In genomic region chr22:37496651-37497599, GRCh38 we compare ENCODE assay signal across 12 cellular contexts. TPM values are rescaled to one million over a fixed set of nuclear protein-coding genes. Genes with fewer than 3 reads are reported as not detected.
DNase-seq lines count a peak whose midpoint lies in the region; ATAC-seq, FAIRE-seq and TF ChIP-seq lines count a peak whose summit lies in the region.
"Had no signal": no experiment of that assay in that cellular context is flagged by ENCODE, and none has a peak within 500 bp of the region (broad histone marks: within the 10 kb centered on the region; RNA-seq: fewer than 3 reads in every experiment).

No MANE protein-coding gene starts in this region.

- FAIRE-seq in bronchial epithelial cell (lab: Jason Lieb, UNC): peak; percentile 86

- H3K4me1 Mint-ChIP-seq in type B pancreatic cell (ENCODE audit: unreplicated experiment): peaks cover 34% of the 10 kb centered on the region

- peak overlapping the region; percentile 96 for H2BK120ac ChIP-seq in IMR-90 (ENCODE audit: low read depth, low read length)

- peak overlapping the region; percentile 86 for H4K91ac ChIP-seq in IMR-90 (ENCODE audit: insufficient read depth, low read depth, low read length)

- H3K4me2 ChIP-seq in IMR-90 (ENCODE audit: low read depth, low read length): peak overlapping the region; percentile 58

- CTCF ChIA-PET in IMR-90 (lab: Yijun Ruan, JAX): no interaction called here

- TF ChIP-seq RAD21 in IMR-90 (IDR thresholded peaks at IDR 0.05; ENCODE audit: low read length): no peak

- WGBS in IMR-90 (ENCODE audit: extremely low coverage in 2 of 2, insufficient read length in 1 of 2), 2 experiments: 72% methylated on average over 7 of the region's 23 CpGs; no CpG with 5 or more reads in 1 of the 2 experiments

- peak overlapping the region; percentile 60 for H3K27ac ChIP-seq in IMR-90 (ENCODE audit: insufficient read depth, low read length)
- H3K27ac ChIP-seq: skin epidermis had no signal

- peak overlapping the region; percentile 49; the same call in 1 of the 3 replicates for H2BK15ac ChIP-seq in IMR-90 (ENCODE audit: low read depth, low read length)

- H2AFZ ChIP-seq in IMR-90 (replicated peaks; ENCODE audit: low read length, poor library complexity): peak overlapping the region; percentile 82

- DNase-seq in AG09309 (ENCODE audit: low read depth) (peak; percentile 64), IMR-90 (peak; percentile 93), bronchial epithelial cell (ENCODE audit: low read depth) (peak; percentile 79), kidney epithelial cell (ENCODE audit: low read depth) (peak; percentile 92), NCI-H146 treated with DMSO at 0.1 percent for 48 hours (lab: John Stamatoyannopoulos, UW; ENCODE audit: unreplicated experiment) (no peak), mucosa of descending colon (no peak), type B pancreatic cell (ENCODE audit: extremely low spot score, unreplicated experiment) (no peak)
- DNase-seq: Calu3; effector CD8-positive, alpha-beta T cell had no signal

- no peak for TF ChIP-seq CTCF in AG09309 (IDR thresholded peaks at IDR 0.05; ENCODE audit: control insufficient read depth, insufficient read depth, low read depth, low read length, missing control alignments)
- TF ChIP-seq CTCF in IMR-90 (conservative IDR thresholded peaks at IDR 0.05; ENCODE audit: low read depth, low read length): no peak
- no peak for TF ChIP-seq CTCF in bronchial epithelial cell (IDR thresholded peaks at IDR 0.05; ENCODE audit: insufficient read depth, low read length, severe bottlenecking)
- no peak for TF ChIP-seq CTCF in kidney epithelial cell (IDR thresholded peaks at IDR 0.05; ENCODE audit: insufficient read depth, low read length, poor library complexity, severe bottlenecking)
- no peak for TF ChIP-seq CTCF in mucosa of descending colon (IDR thresholded peaks at IDR 0.05)
- TF ChIP-seq CTCF in type B pancreatic cell (conservative IDR thresholded peaks at IDR 0.05): no peak

- H3K27ac Mint-ChIP-seq in type B pancreatic cell: no peak overlapping the region
- H3K27ac Mint-ChIP-seq: activated T-helper 2 cell treated with anti-CD3 and anti-CD28 coated beads, Interferon-gamma antibody, Interleukin-2, Interleukin-4, amounts not matched to agents 10 μg/mL and 5 μg/mL and 100 μg/mL, durations not matched to agents 14 hours and 24 hours and 36 hours had no signal

- no peak overlapping the region for H3K4me3 Mint-ChIP-seq in type B pancreatic cell

- H3K36me3 ChIP-seq in IMR-90 (ENCODE audit: control insufficient read depth, insufficient read depth, low read length): peaks cover 4% of the 10 kb centered on the region; the same call in 1 of the 2 replicates
- peaks cover 29% of the 10 kb centered on the region for H3K36me3 ChIP-seq in bronchial epithelial cell (ENCODE audit: control insufficient read depth, insufficient read depth, low read length)
- H3K36me3 ChIP-seq in kidney epithelial cell (ENCODE audit: control insufficient read depth, insufficient read depth, low read length): peaks cover 3% of the 10 kb centered on the region
- no peaks in the 10 kb centered on the region for H3K36me3 ChIP-seq in mucosa of descending colon (ENCODE audit: low read depth)

- H3K9me3 ChIP-seq in IMR-90 (ENCODE audit: control insufficient read depth, insufficient read depth, low read length): no peaks in the 10 kb centered on the region
- no peaks in the 10 kb centered on the region for H3K9me3 ChIP-seq in mucosa of descending colon

- H3K9me3 Mint-ChIP-seq in type B pancreatic cell: no peaks in the 10 kb centered on the region
- H3K9me3 Mint-ChIP-seq: activated T-helper 2 cell treated with anti-CD3 and anti-CD28 coated beads, Interferon-gamma antibody, Interleukin-2, Interleukin-4, amounts not matched to agents 10 μg/mL and 5 μg/mL and 100 μg/mL, durations not matched to agents 14 hours and 24 hours and 36 hours had no signal

- TF ChIP-seq POLR2A in IMR-90 (IDR thresholded peaks at IDR 0.05; ENCODE audit: low read depth, low read length): no peak

- peak overlapping the region; percentile 98 for H2AK5ac ChIP-seq in IMR-90 (ENCODE audit: low read depth, low read length)

- H2BK5ac ChIP-seq in IMR-90 (ENCODE audit: low read depth, low read length, poor library complexity, severe bottlenecking): peak overlapping the region; percentile 74

- in situ Hi-C loops in IMR-90 (cut with MboI; ENCODE audit: low sequenced_read_pairs): no loop called here

- H3K14ac ChIP-seq in IMR-90 (replicated peaks; ENCODE audit: low read depth, low read length): peak overlapping the region; percentile 75

- H4K8ac ChIP-seq in IMR-90 (ENCODE audit: low read depth in 2 of 2, low read length in 2 of 2): peak overlapping the region; percentile 49 to 76

- intact Hi-C loops in IMR-90 (cut with micrococcal nuclease) (no loop called here), mucosa of descending colon (cut with DNase I, micrococcal nuclease) (no loop called here)

- peak overlapping the region; percentile 5 for H3K18ac ChIP-seq in IMR-90 (ENCODE audit: low read depth, low read length)

- H3K79me1 ChIP-seq in IMR-90 (ENCODE audit: low read depth in 1 of 2, low read length in 2 of 2): peaks cover 0 to 19% of the 10 kb centered on the region in 2 experiments; a peak in 2 of 4 replicates

- H3K4me3 ChIP-seq in AG09309 (ENCODE audit: control insufficient read depth, low read depth, low read length) (no peak overlapping the region), IMR-90 (ENCODE audit: insufficient read depth, low read depth, low read length) (no peak overlapping the region), bronchial epithelial cell (ENCODE audit: low read depth, low read length) (no peak overlapping the region), kidney epithelial cell (ENCODE audit: low read depth, low read length) (no peak overlapping the region), mucosa of descending colon (no peak overlapping the region)
- H3K4me3 ChIP-seq: skin epidermis had no signal

- H3K9ac ChIP-seq in IMR-90 (ENCODE audit: low read depth, low read length): no peak overlapping the region; the same call in 1 of the 2 replicates

- H4K20me1 ChIP-seq in IMR-90 (ENCODE audit: insufficient read depth, low read length): peaks cover 8% of the 10 kb centered on the region

- POLR2A ChIA-PET in IMR-90 (lab: Charles Lee; ENCODE audit: unreplicated experiment): no interaction called here

- peak; percentile 66 for ATAC-seq in IMR-90 (ENCODE audit: low read depth)
- ATAC-seq in HG03039 (IDR thresholded peaks at IDR 0.05; ENCODE audit: unreplicated experiment): no peak
- no peak for ATAC-seq in mucosa of descending colon

- H3K9me1 ChIP-seq in IMR-90 (ENCODE audit: insufficient read depth, low read length): peaks cover 17% of the 10 kb centered on the region

- peaks cover 4% of the 10 kb centered on the region for H3K36me3 Mint-ChIP-seq in type B pancreatic cell

- H2AK9ac ChIP-seq in IMR-90 (replicated peaks; ENCODE audit: low read depth, low read length, poor library complexity): peak overlapping the region; percentile 91

- peak overlapping the region; percentile 51 for H3K56ac ChIP-seq in IMR-90 (ENCODE audit: extremely low read depth, insufficient read depth, low read length)

- dilution Hi-C loops in IMR-90 (cut with HindIII; ENCODE audit: low sequenced_read_pairs, unreplicated experiment): no loop called here

- H3K4me1 ChIP-seq in IMR-90 (ENCODE audit: control insufficient read depth, insufficient read depth, low read length): peaks cover 23% of the 10 kb centered on the region
- peaks cover 35% of the 10 kb centered on the region for H3K4me1 ChIP-seq in mucosa of descending colon (ENCODE audit: low read depth)

- H3K23ac ChIP-seq in IMR-90 (ENCODE audit: low read depth, low read length): peak overlapping the region; percentile 76

- BruUV-seq in IMR-90 (replicated peaks; lab: Mats Ljungman, UMichigan): no TSS peak

- no peaks in the 10 kb centered on the region for H3K27me3 ChIP-seq in IMR-90 (ENCODE audit: control insufficient read depth, insufficient read depth, low read length)
- no peaks in the 10 kb centered on the region for H3K27me3 ChIP-seq in bronchial epithelial cell (ENCODE audit: control insufficient read depth, insufficient read depth, low read length)
- H3K27me3 ChIP-seq in kidney epithelial cell (ENCODE audit: control insufficient read depth, insufficient read depth, low read length): no peaks in the 10 kb centered on the region

- no peaks in the 10 kb centered on the region for H3K27me3 Mint-ChIP-seq in type B pancreatic cell

- H3K4ac ChIP-seq in IMR-90 (ENCODE audit: low read depth, low read length): peak overlapping the region; percentile 91

- H4K5ac ChIP-seq in IMR-90 (ENCODE audit: low read depth, low read length): peak overlapping the region; percentile 63; the same call in 1 of the 2 replicates

- peak overlapping the region; percentile 95 for H2BK20ac ChIP-seq in IMR-90 (ENCODE audit: low read depth, low read length)

TF ChIP-seq in IMR-90, 13 proteins besides CTCF, POLR2A, EP300 and RAD21 (continues in another document):
- TF ChIP-seq USF2 (IDR thresholded peaks at IDR 0.05; ENCODE audit: low read depth, low read length) (no peak), MAFK (IDR thresholded peaks at IDR 0.05; ENCODE audit: low read depth, low read length) (0 out of 2 replicates have a peak, but pooled peaks have one; percentile 8), RFX5 (IDR thresholded peaks at IDR 0.05; ENCODE audit: low read depth, low read length) (no peak), SMC3 (IDR thresholded peaks at IDR 0.05; ENCODE audit: low read depth, low read length) (no peak)

RNA-seq across cellular contexts. Expression of gene MFNG, which starts 10.7 kb away (rescaled TPM):
- total RNA-seq in IMR-90 (2012; rRNA removed) (not detected in 2 replicates), bronchial epithelial cell (0.26 and 1.3 TPM in 2 replicates), kidney epithelial cell (0.54 and 1.2 TPM in 2 replicates), mucosa of descending colon (10 to 100 TPM; 11.3 to 16.1 (median 13.7) TPM), type B pancreatic cell (ENCODE audit: low replicate concordance) (0.76 and 0.82 TPM in 2 replicates)
- polyA plus RNA-seq in IMR-90 (2012; rRNA removed): 0.15 and 0.24 TPM in 2 replicates
- polyA plus RNA-seq in IMR-90 (2012; cell fraction: cytosol; rRNA removed): 0.08 and 0.34 TPM in 2 replicates
- polyA plus RNA-seq in IMR-90 (2012; cell fraction: nucleus; rRNA removed; ENCODE audit: low replicate concordance): 0.91 and 1.7 TPM in 2 replicates

RNA-seq across cellular contexts. Expression of gene CARD10, which starts 22.3 kb away (rescaled TPM):
- 6.1 TPM in 2 replicates for total RNA-seq in IMR-90 (2012; rRNA removed)
- 18.4 and 19.8 TPM in 2 replicates for polyA plus RNA-seq in IMR-90 (2012; rRNA removed)
- 9.8 and 18.6 TPM in 2 replicates for polyA plus RNA-seq in IMR-90 (2012; cell fraction: cytosol; rRNA removed)
- 23.8 and 66.7 TPM in 2 replicates for polyA plus RNA-seq in IMR-90 (2012; cell fraction: nucleus; rRNA removed; ENCODE audit: low replicate concordance)
- total RNA-seq in bronchial epithelial cell: 8.1 and 14.2 TPM in 2 replicates
- total RNA-seq in kidney epithelial cell: 64.0 and 71.3 TPM in 2 replicates
- 10 to 100 TPM; 43.3 to 74.1 (median 60.5) TPM for total RNA-seq in mucosa of descending colon
- total RNA-seq in type B pancreatic cell (ENCODE audit: low replicate concordance): 9.9 and 14.8 TPM in 2 replicates
- total RNA-seq: activated T-helper 2 cell treated with anti-CD3 and anti-CD28 coated beads, Interferon-gamma antibody, Interleukin-2, Interleukin-4, amounts not matched to agents 10 μg/mL and 5 μg/mL and 100 μg/mL, durations not matched to agents 14 hours and 24 hours and 36 hours had no signal

Comparison
In these comparisons a context has a peak if more than half of its experiments do, and no peak if none do; other contexts are left out.
1. DNase-seq: peak in AG09309 (single experiment), IMR-90 (single experiment), bronchial epithelial cell (single experiment) and kidney epithelial cell (single experiment); none in NCI-H146 treated with DMSO at 0.1 percent for 48 hours (single experiment), mucosa of descending colon (0 of 3) and type B pancreatic cell (single experiment).